In genomic region chr1:232162001-232162400, GRCh38 we compare ENCODE assay signal across 24 cellular contexts.
"Had no signal": no experiment of that assay in that cellular context is flagged by ENCODE, and none has a peak within 500 bp of the region (broad histone marks: within the 10 kb centered on the region; RNA-seq: fewer than 3 reads in every experiment).

No MANE protein-coding gene starts in this region.

- H3K4me3 Mint-ChIP-seq: mesothelial cell of epicardium; naive thymus-derived CD4-positive, alpha-beta T cell; nephron; neural progenitor cell; stimulated activated naive B cell treated with anti-CD40 and anti-IgM and Interleukin-4, amounts not matched to agents 10 μg/mL and 1 μg/mL and 100 μg/mL, for 72 hours; stimulated activated naive CD8-positive, alpha-beta T cell treated with anti-CD3 and anti-CD28 coated beads, Interleukin-15, Interleukin-2, amounts not matched to agents 100 ng/mL and 50 ng/mL, for 24 hours had no signal

- H3K27ac ChIP-seq: dorsolateral prefrontal cortex, gastrocnemius medialis, hepatocyte, neural progenitor cell, parathyroid adenoma, right lobe of liver, thoracic aorta, tibial nerve, upper lobe of left lung had no signal

- H3K9me3 Mint-ChIP-seq: stimulated activated naive CD8-positive, alpha-beta T cell treated with anti-CD3 and anti-CD28 coated beads, Interleukin-15, Interleukin-2, amounts not matched to agents 100 ng/mL and 50 ng/mL, for 24 hours had no signal

- H3K36me3 Mint-ChIP-seq: mesothelial cell of epicardium; naive thymus-derived CD4-positive, alpha-beta T cell; neural progenitor cell; stimulated activated naive B cell treated with anti-CD40 and anti-IgM and Interleukin-4, amounts not matched to agents 10 μg/mL and 1 μg/mL and 100 μg/mL, for 72 hours had no signal

- H3K27me3 Mint-ChIP-seq: stimulated activated naive CD8-positive, alpha-beta T cell treated with anti-CD3 and anti-CD28 coated beads, Interleukin-15, Interleukin-2, amounts not matched to agents 100 ng/mL and 50 ng/mL, for 24 hours had no signal

- DNase-seq: dorsolateral prefrontal cortex; effector CD4-positive, alpha-beta T cell; gastrocnemius medialis; head of caudate nucleus; kidney; mesenchymal stem cell; mucosa of descending colon; naive thymus-derived CD4-positive, alpha-beta T cell; right lobe of liver; small intestine; stimulated activated CD4-positive, alpha-beta T cell treated with anti-CD3 and anti-CD28 coated beads, Interleukin-15, amount 100 ng/mL, for 24 hours; stimulated activated CD4-positive, alpha-beta T cell treated with anti-CD3 and anti-CD28 coated beads, Interleukin-2, amount 100 ng/mL, for 48 hours; stimulated activated naive B cell treated with anti-CD40 and anti-IgM and Interleukin-4, amounts not matched to agents 10 μg/mL and 1 μg/mL and 100 μg/mL, for 72 hours; upper lobe of left lung had no signal

- H3K4me3 ChIP-seq: dorsolateral prefrontal cortex, gastrocnemius medialis, hepatocyte, lung, mucosa of descending colon, neural progenitor cell, right lobe of liver, thoracic aorta, tibial nerve, upper lobe of left lung had no signal

- H3K27me3 ChIP-seq: dorsolateral prefrontal cortex, gastrocnemius medialis, hepatocyte, neural progenitor cell, right lobe of liver, tibial nerve, upper lobe of left lung had no signal

- H3K4me1 Mint-ChIP-seq: naive thymus-derived CD4-positive, alpha-beta T cell; nephron; stimulated activated naive B cell treated with anti-CD40 and anti-IgM and Interleukin-4, amounts not matched to agents 10 μg/mL and 1 μg/mL and 100 μg/mL, for 72 hours had no signal

- H3K27ac Mint-ChIP-seq: mesothelial cell of epicardium; naive thymus-derived CD4-positive, alpha-beta T cell; nephron; neural progenitor cell; progenitor cell of endocrine pancreas; stimulated activated naive B cell treated with anti-CD40 and anti-IgM and Interleukin-4, amounts not matched to agents 10 μg/mL and 1 μg/mL and 100 μg/mL, for 72 hours; stimulated activated naive CD8-positive, alpha-beta T cell treated with anti-CD3 and anti-CD28 coated beads, Interleukin-15, Interleukin-2, amounts not matched to agents 100 ng/mL and 50 ng/mL, for 24 hours had no signal
